20 cellular contexts compared by ENCODE assay signal in the genomic region with DNA sequence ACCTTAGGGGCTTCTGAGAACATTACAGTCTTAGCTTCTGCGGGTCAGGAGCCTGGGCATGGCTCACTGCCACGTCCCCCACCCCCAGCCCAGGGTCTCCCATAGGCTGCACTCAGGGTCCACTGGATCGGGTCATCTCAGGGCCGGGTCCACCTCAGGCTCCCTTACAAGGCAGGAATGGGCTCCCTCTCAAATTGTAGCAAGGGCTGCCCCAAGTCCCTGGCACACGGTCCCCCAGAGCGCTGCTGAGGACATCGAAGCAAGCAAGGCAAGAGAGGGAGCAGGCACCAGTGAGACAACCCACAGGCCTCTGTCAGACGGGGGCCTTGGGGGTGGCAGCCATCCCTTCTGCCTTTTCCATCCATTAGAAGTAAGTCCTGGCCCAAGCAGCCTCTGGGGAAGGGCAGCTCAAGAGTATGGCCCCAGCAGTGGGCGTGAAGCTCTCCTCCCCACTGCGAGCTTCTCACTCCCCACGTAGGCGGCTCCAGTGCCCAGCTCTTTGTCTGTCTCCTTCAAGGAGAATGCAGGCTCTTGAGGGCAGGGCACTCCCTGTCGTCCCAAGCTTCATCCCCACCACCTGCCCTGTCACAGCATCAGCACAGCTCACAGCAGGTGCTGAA. TPM values are rescaled to one million over a fixed set of nuclear protein-coding genes. Genes with fewer than 3 reads are reported as not detected.
"Had no signal": no experiment of that assay in that cellular context is flagged by ENCODE, and none has a peak within 500 bp of the region (broad histone marks: within the 10 kb centered on the region; RNA-seq: fewer than 3 reads in every experiment).

No MANE protein-coding gene starts in this region.

- H3K9me3 Mint-ChIP-seq: dendritic cell treated with granulocyte-macrophage colony-stimulating factor and Interleukin-4, amounts not matched to agents 40 ng/mL and 50 ng/mL, for 4 days; mesothelial cell of epicardium; naive thymus-derived CD8-positive, alpha-beta T cell; T-cell had no signal

- H3K9me3 ChIP-seq: body of pancreas, neutrophil, pancreas, sigmoid colon, vagina had no signal

- H3K36me3 ChIP-seq: cardiac muscle cell, neutrophil, pancreas, sigmoid colon, vagina had no signal

- H3K4me2 ChIP-seq: smooth muscle cell had no signal

- H3K27me3 ChIP-seq: body of pancreas, cardiac muscle cell, pancreas, sigmoid colon, vagina had no signal

- ATAC-seq: body of pancreas; left lobe of liver; naive thymus-derived CD8-positive, alpha-beta T cell; pancreas; stimulated activated naive B cell treated with anti-CD40 and anti-IgM and Interleukin-4, amounts not matched to agents 10 μg/mL and 1 μg/mL and 100 μg/mL, for 72 hours; T-cell had no signal

- H3K27ac Mint-ChIP-seq: dendritic cell treated with granulocyte-macrophage colony-stimulating factor and Interleukin-4, amounts not matched to agents 40 ng/mL and 50 ng/mL, for 4 days; mesothelial cell of epicardium; naive thymus-derived CD8-positive, alpha-beta T cell; stimulated activated naive B cell treated with anti-CD40 and anti-IgM and Interleukin-4, amounts not matched to agents 10 μg/mL and 1 μg/mL and 100 μg/mL, for 72 hours; T-cell had no signal

- H3K4me1 Mint-ChIP-seq: naive thymus-derived CD8-positive, alpha-beta T cell; T-cell had no signal

- H3K4me3 ChIP-seq: body of pancreas, cardiac muscle cell, pancreas, sigmoid colon, smooth muscle cell, vagina had no signal

- H3K4me3 Mint-ChIP-seq: dendritic cell treated with granulocyte-macrophage colony-stimulating factor and Interleukin-4, amounts not matched to agents 40 ng/mL and 50 ng/mL, for 4 days; mesothelial cell of epicardium; naive thymus-derived CD8-positive, alpha-beta T cell; stimulated activated naive B cell treated with anti-CD40 and anti-IgM and Interleukin-4, amounts not matched to agents 10 μg/mL and 1 μg/mL and 100 μg/mL, for 72 hours; T-cell had no signal

- H3K27ac ChIP-seq: body of pancreas, cardiac muscle cell, neutrophil, pancreas, sigmoid colon, vagina had no signal

- H3K36me3 Mint-ChIP-seq: mesothelial cell of epicardium; naive thymus-derived CD8-positive, alpha-beta T cell; stimulated activated naive B cell treated with anti-CD40 and anti-IgM and Interleukin-4, amounts not matched to agents 10 μg/mL and 1 μg/mL and 100 μg/mL, for 72 hours; T-cell had no signal

- DNase-seq: activated naive CD4-positive, alpha-beta T cell; activated T-cell treated with anti-CD3 and anti-CD28 coated beads, Interleukin-2, amount 50 U/mL, for 1 hour; effector CD4-positive, alpha-beta T cell; mammary epithelial cell; stimulated activated CD4-positive, alpha-beta T cell treated with anti-CD3 and anti-CD28 coated beads, Interleukin-2, amount 100 ng/mL, for 48 hours; stimulated activated CD8-positive, alpha-beta memory T cell treated with anti-CD3 and anti-CD28 coated beads, Interleukin-4, amount 100 ng/mL, for 48 hours; stimulated activated naive B cell treated with anti-CD40 and anti-IgM and Interleukin-4, amounts not matched to agents 10 μg/mL and 1 μg/mL and 100 μg/mL, for 72 hours; T-cell; trophoblast cell had no signal

- H3K4me1 ChIP-seq: body of pancreas, pancreas, sigmoid colon, vagina had no signal

RNA-seq across cellular contexts. Expression of a gene that starts 18.0 kb away (rescaled TPM):
- total RNA-seq: naive thymus-derived CD8-positive, alpha-beta T cell had no signal
- polyA plus RNA-seq: cardiac muscle cell; naive thymus-derived CD8-positive, alpha-beta T cell had no signal
